Comparison of ENCODE assay signal across 18 cellular contexts in genomic region chr6:46302816-46303215, GRCh38.
"Had no signal": no experiment of that assay in that cellular context is flagged by ENCODE, and none has a peak within 500 bp of the region (broad histone marks: within the 10 kb centered on the region; RNA-seq: fewer than 3 reads in every experiment).

No MANE protein-coding gene starts in this region.

- H3K27me3 ChIP-seq: dorsolateral prefrontal cortex, esophagus muscularis mucosa, foreskin keratinocyte, gastroesophageal sphincter, heart left ventricle, left lung had no signal

- H3K4me3 Mint-ChIP-seq: mesothelial cell of epicardium, naive B cell had no signal

- ATAC-seq: foreskin keratinocyte, gastroesophageal sphincter, left lung, lower lobe of right lung, mucosa of descending colon had no signal

- H3K27ac ChIP-seq: coronary artery, dorsolateral prefrontal cortex, esophagus muscularis mucosa, foreskin keratinocyte, gastroesophageal sphincter, left lung, lower lobe of right lung had no signal

- DNase-seq: dermis blood vessel endothelial cell; dorsolateral prefrontal cortex; effector CD4-positive, alpha-beta T cell; effector memory CD4-positive, alpha-beta T cell; foreskin keratinocyte; heart left ventricle; hippocampal formation; left cardiac atrium; left lung; left ventricle myocardium superior; lower lobe of right lung; mesenchymal stem cell; mucosa of descending colon; naive B cell had no signal

- H3K4me3 ChIP-seq: coronary artery, dorsolateral prefrontal cortex, esophagus muscularis mucosa, gastroesophageal sphincter, heart left ventricle, left lung, lower lobe of right lung, mucosa of descending colon had no signal

- H3K27ac Mint-ChIP-seq: mesothelial cell of epicardium, naive B cell had no signal

- H3K36me3 ChIP-seq: esophagus muscularis mucosa, gastroesophageal sphincter, heart left ventricle, left lung, lower lobe of right lung had no signal

- H3K4me1 Mint-ChIP-seq: naive B cell had no signal

- H3K36me3 Mint-ChIP-seq: naive B cell had no signal

- H3K4me1 ChIP-seq: foreskin keratinocyte, left lung, lower lobe of right lung had no signal
